14 cellular contexts compared by ENCODE assay signal in genomic region chrX:118221257-118221656, GRCh38.
"Had no signal": no experiment of that assay in that cellular context is flagged by ENCODE, and none has a peak within 500 bp of the region (broad histone marks: within the 10 kb centered on the region; RNA-seq: fewer than 3 reads in every experiment).

No MANE protein-coding gene starts in this region.

- H3K36me3 ChIP-seq: heart right ventricle, sigmoid colon, tibial nerve, WERI-Rb-1 had no signal

- ATAC-seq: activated CD8-positive, alpha-beta T cell treated with anti-CD3 and anti-CD28 coated beads for 36 hours; activated T-cell treated with anti-CD3 and anti-CD28 coated beads, Interleukin-2, amount 50 U/mL, for 72 hours; natural killer cell treated with Interleukin-12 subunit alpha and Interleukin-12 subunit beta and Interleukin-15 and Interleukin-18, amount 100 ng/mL, for 72 hours; stimulated activated naive B cell treated with anti-CD40 and anti-IgM and Interleukin-4, amounts not matched to agents 10 μg/mL and 1 μg/mL and 100 μg/mL, for 72 hours had no signal

- H3K27ac ChIP-seq: heart right ventricle, tibial nerve, WERI-Rb-1 had no signal

- DNase-seq: activated CD4-positive, alpha-beta T cell treated with anti-CD3 and anti-CD28 coated beads for 4 hours; activated CD8-positive, alpha-beta memory T cell treated with anti-CD3 and anti-CD28 coated beads, Interleukin-2, amount 50 U/mL, for 4 hours; activated CD8-positive, alpha-beta T cell treated with anti-CD3 and anti-CD28 coated beads for 36 hours; activated naive CD8-positive, alpha-beta T cell treated with anti-CD3 and anti-CD28 coated beads, Interleukin-2, amount 10 ng/mL, durations not matched to agents 7 days and 5 days; activated T-cell treated with anti-CD3 and anti-CD28 coated beads, Interleukin-2, amount 50 U/mL, for 72 hours; anterior cingulate cortex; occipital lobe; sigmoid colon; stimulated activated CD4-positive, alpha-beta T cell treated with anti-CD3 and anti-CD28 coated beads, Interleukin-2, amount 100 ng/mL, for 24 hours; stimulated activated naive B cell treated with anti-CD40 and anti-IgM and Interleukin-4, amounts not matched to agents 10 μg/mL and 1 μg/mL and 100 μg/mL, for 72 hours; WERI-Rb-1 had no signal

- H3K27me3 ChIP-seq: sigmoid colon had no signal

- H3K4me3 ChIP-seq: heart right ventricle, sigmoid colon, tibial nerve had no signal

- H3K9me3 ChIP-seq: heart right ventricle, sigmoid colon, tibial nerve had no signal

- H3K4me1 ChIP-seq: tibial nerve had no signal
